11 cellular contexts compared by ENCODE assay signal in genomic region chr17:63571632-63572310, GRCh38. TPM values are rescaled to one million over a fixed set of nuclear protein-coding genes. Genes with fewer than 3 reads are reported as not detected.
DNase-seq lines count a peak whose midpoint lies in the region; ATAC-seq and TF ChIP-seq lines count a peak whose summit lies in the region.
"Had no signal": no experiment of that assay in that cellular context is flagged by ENCODE, and none has a peak within 500 bp of the region (broad histone marks: within the 10 kb centered on the region; RNA-seq: fewer than 3 reads in every experiment).

No MANE protein-coding gene starts in this region.

- peaks cover 47% of the 10 kb centered on the region for H3K4me1 Mint-ChIP-seq in activated naive CD8-positive, alpha-beta T cell (ENCODE audit: low read depth)
- peaks cover 21% of the 10 kb centered on the region for H3K4me1 Mint-ChIP-seq in activated naive CD8-positive, alpha-beta T cell treated with anti-CD3 and anti-CD28 coated beads for 36 hours
- peaks cover 50% of the 10 kb centered on the region for H3K4me1 Mint-ChIP-seq in stimulated activated effector memory CD8-positive, alpha-beta T cell treated with anti-CD3 and anti-CD28 coated beads, Interleukin-12 subunit alpha, Interleukin-12 subunit beta, amount 100 ng/mL, for 72 hours

- CTCF ChIA-PET in SK-N-SH (lab: Yijun Ruan, JAX), result interaction anchor here (0.8 to 5.6 kb wide), 18 partner anchors 10 to 165 kb away, joined by 3 to 54 read pairs (median 4); partner anchors contain the start of genes KCNH6 and MAP3K3

- DNase-seq in activated naive CD8-positive, alpha-beta T cell treated with anti-CD3 and anti-CD28 coated beads for 36 hours, result no peak
- DNase-seq in SK-N-SH (no peak), fibroblast of mammary gland (ENCODE audit: low read depth) (peak; percentile 80), H4 (ENCODE audit: low spot score) (no peak), activated gamma-delta T cell treated with Interleukin-2 at 50 U/mL for 16 hours (no peak)
- no peak for DNase-seq in stimulated activated effector memory CD8-positive, alpha-beta T cell treated with anti-CD3 and anti-CD28 coated beads, Interleukin-12 subunit alpha, Interleukin-12 subunit beta, amount 100 ng/mL, for 72 hours (ENCODE audit: low spot score in 2 of 2)
- DNase-seq: left ventricle myocardium inferior, stomach had no signal

- H3K79me2 ChIP-seq in SK-N-SH (ENCODE audit: insufficient read depth), result peaks cover 100% of the 10 kb centered on the region

- H3K4me1 ChIP-seq in SK-N-SH (ENCODE audit: control insufficient read depth in 1 of 2, insufficient read depth in 2 of 2, low read depth in 1 of 2, low read length in 1 of 2), result peaks cover 3 to 12% of the 10 kb centered on the region in 2 experiments; a peak in 3 of 4 replicates

- no peak overlapping the region for H3K9ac ChIP-seq in SK-N-SH

- no peak for TF ChIP-seq RAD21 in SK-N-SH (IDR thresholded peaks at IDR 0.05; ENCODE audit: low read length)

- peak; percentile 84 for ATAC-seq in stimulated activated effector memory CD8-positive, alpha-beta T cell treated with anti-CD3 and anti-CD28 coated beads, Interleukin-12 subunit alpha, Interleukin-12 subunit beta, amount 100 ng/mL, for 72 hours
- ATAC-seq in GM19467 (IDR thresholded peaks at IDR 0.05; ENCODE audit: unreplicated experiment), result no peak

- peak overlapping the region; percentile 16; the same call in 1 of the 2 replicates for H3K4me2 ChIP-seq in SK-N-SH
- H3K4me2 ChIP-seq: PC-9 had no signal

- no peaks in the 10 kb centered on the region for H3K9me3 Mint-ChIP-seq in activated naive CD8-positive, alpha-beta T cell (ENCODE audit: low read depth)
- no peaks in the 10 kb centered on the region for H3K9me3 Mint-ChIP-seq in activated naive CD8-positive, alpha-beta T cell treated with anti-CD3 and anti-CD28 coated beads for 36 hours
- no peaks in the 10 kb centered on the region for H3K9me3 Mint-ChIP-seq in stimulated activated effector memory CD8-positive, alpha-beta T cell treated with anti-CD3 and anti-CD28 coated beads, Interleukin-12 subunit alpha, Interleukin-12 subunit beta, amount 100 ng/mL, for 72 hours

- POLR2A ChIA-PET in SK-N-SH (lab: Yijun Ruan, JAX), result interaction anchor here (1.2 kb wide), 1 partner anchor 16 kb away, joined by 3 read pairs; no protein-coding TSS in a partner anchor

- no peak overlapping the region for H2AFZ ChIP-seq in SK-N-SH (ENCODE audit: low read depth)
- H2AFZ ChIP-seq: PC-9 had no signal

- WGBS in SK-N-SH (ENCODE audit: low lambda C conversion rate), result 79% methylated on average over 1 of the region's 1 CpG

- no peaks in the 10 kb centered on the region for H3K9me2 ChIP-seq in SK-N-SH

- H3K27me3 Mint-ChIP-seq in activated naive CD8-positive, alpha-beta T cell, result no peaks in the 10 kb centered on the region
- H3K27me3 Mint-ChIP-seq in activated naive CD8-positive, alpha-beta T cell treated with anti-CD3 and anti-CD28 coated beads for 36 hours, result no peaks in the 10 kb centered on the region

- TF ChIP-seq EP300 in SK-N-SH (IDR thresholded peaks at IDR 0.05; ENCODE audit: borderline replicate concordance in 1 of 2, low read depth in 1 of 2, low read length in 1 of 2), result no peak

- H3K4me3 ChIP-seq in SK-N-SH (ENCODE audit: low read depth in 2 of 2, low read length in 1 of 2), result no peak overlapping the region
- no peak overlapping the region for H3K4me3 ChIP-seq in fibroblast of mammary gland (ENCODE audit: control insufficient read depth, low read depth, low read length)
- H3K4me3 ChIP-seq: left ventricle myocardium inferior, PC-9, stomach had no signal

- H4K20me1 ChIP-seq in SK-N-SH (ENCODE audit: insufficient read depth), result peaks cover 97% of the 10 kb centered on the region

- H3K4me3 Mint-ChIP-seq in activated naive CD8-positive, alpha-beta T cell, result no peak overlapping the region
- H3K4me3 Mint-ChIP-seq in activated naive CD8-positive, alpha-beta T cell treated with anti-CD3 and anti-CD28 coated beads for 36 hours, result no peak overlapping the region
- H3K4me3 Mint-ChIP-seq in stimulated activated effector memory CD8-positive, alpha-beta T cell treated with anti-CD3 and anti-CD28 coated beads, Interleukin-12 subunit alpha, Interleukin-12 subunit beta, amount 100 ng/mL, for 72 hours, result no peak overlapping the region

- no peaks in the 10 kb centered on the region for H3K36me3 Mint-ChIP-seq in activated naive CD8-positive, alpha-beta T cell
- H3K36me3 Mint-ChIP-seq in activated naive CD8-positive, alpha-beta T cell treated with anti-CD3 and anti-CD28 coated beads for 36 hours, result no peaks in the 10 kb centered on the region
- H3K36me3 Mint-ChIP-seq in stimulated activated effector memory CD8-positive, alpha-beta T cell treated with anti-CD3 and anti-CD28 coated beads, Interleukin-12 subunit alpha, Interleukin-12 subunit beta, amount 100 ng/mL, for 72 hours, result peaks cover 25% of the 10 kb centered on the region

- TF ChIP-seq CTCF in SK-N-SH (IDR thresholded peaks at IDR 0.05), result no peak
- TF ChIP-seq CTCF in fibroblast of mammary gland (conservative IDR thresholded peaks at IDR 0.05; ENCODE audit: control insufficient read depth, insufficient read depth, low read depth, low read length), result no peak

- no peaks in the 10 kb centered on the region for H3K27me3 ChIP-seq in SK-N-SH (ENCODE audit: insufficient read depth)
- H3K27me3 ChIP-seq: stomach had no signal

- H3K36me3 ChIP-seq in SK-N-SH (replicated peaks in 1 of 2; ENCODE audit: control insufficient read depth in 1 of 2, insufficient read depth in 2 of 2, low read length in 1 of 2), result peaks cover 0 to 4% of the 10 kb centered on the region in 2 experiments
- H3K36me3 ChIP-seq: left ventricle myocardium inferior had no signal

- peak overlapping the region; percentile 13 for H3K27ac Mint-ChIP-seq in activated naive CD8-positive, alpha-beta T cell
- H3K27ac Mint-ChIP-seq in activated naive CD8-positive, alpha-beta T cell treated with anti-CD3 and anti-CD28 coated beads for 36 hours, result no peak overlapping the region
- H3K27ac Mint-ChIP-seq in stimulated activated effector memory CD8-positive, alpha-beta T cell treated with anti-CD3 and anti-CD28 coated beads, Interleukin-12 subunit alpha, Interleukin-12 subunit beta, amount 100 ng/mL, for 72 hours, result peak overlapping the region; percentile 21

- no peaks in the 10 kb centered on the region for H3K9me3 ChIP-seq in SK-N-SH
- H3K9me3 ChIP-seq: left ventricle myocardium inferior, stomach had no signal

- peaks cover 23% of the 10 kb centered on the region for H3F3A ChIP-seq in SK-N-SH (replicated peaks; ENCODE audit: insufficient read depth)

- peak overlapping the region in 1 of 2 experiments; percentile 71; a peak in 2 of 4 replicates for H3K27ac ChIP-seq in SK-N-SH (ENCODE audit: low read depth in 2 of 2, low read length in 1 of 2)
- H3K27ac ChIP-seq: left ventricle myocardium inferior, PC-9, stomach had no signal

TF ChIP-seq in SK-N-SH, 30 proteins besides CTCF, POLR2A, EP300 and RAD21 (continues in another document):
- TF ChIP-seq FOXM1 (IDR thresholded peaks at IDR 0.05; ENCODE audit: low read depth), result no peak
- peak; percentile 68 for TF ChIP-seq PBX3 (IDR thresholded peaks at IDR 0.05)
- TF ChIP-seq POLR2AphosphoS5 (IDR thresholded peaks at IDR 0.05; ENCODE audit: low read depth, low read length), result peak; percentile 54; the same call in 1 of the 2 replicates
- TF ChIP-seq FOSL2 (IDR thresholded peaks at IDR 0.05; ENCODE audit: borderline replicate concordance, low read depth), result peak; percentile 85
- no peak for TF ChIP-seq SMC3 (IDR thresholded peaks at IDR 0.05; ENCODE audit: low read depth, low read length)
- no peak for TF ChIP-seq RCOR1 (IDR thresholded peaks at IDR 0.05; ENCODE audit: low read length)

RNA-seq across cellular contexts. Expression of gene DCAF7, which starts 21.5 kb away (rescaled TPM):
- total RNA-seq in activated naive CD8-positive, alpha-beta T cell treated with anti-CD3 and anti-CD28 coated beads for 36 hours, result 10 to 100 TPM; 92.1 to 95.1 TPM
- polyA plus RNA-seq in SK-N-SH (2012; rRNA removed), result 54.6 and 63.5 TPM in 2 replicates
- polyA plus RNA-seq in SK-N-SH (2012; cell fraction: cytosol; rRNA removed), result 35.9 and 50.8 TPM in 2 replicates
- 36.1 and 57.5 TPM in 2 replicates for polyA plus RNA-seq in SK-N-SH (2012; cell fraction: nucleus; rRNA removed)
- 50.6 and 62.2 TPM in 2 replicates for total RNA-seq in H4 (2014; rRNA removed; shearing (Covaris generic))

RNA-seq across cellular contexts. Expression of gene TACO1, which starts 28.9 kb away (rescaled TPM):
- 10 to 100 TPM; 38.3 to 39.6 TPM for total RNA-seq in activated naive CD8-positive, alpha-beta T cell treated with anti-CD3 and anti-CD28 coated beads for 36 hours
- polyA plus RNA-seq in SK-N-SH (2012; rRNA removed), result 32.7 and 37.9 TPM in 2 replicates
- 36.1 and 37.1 TPM in 2 replicates for polyA plus RNA-seq in SK-N-SH (2012; cell fraction: cytosol; rRNA removed)
- 31.3 and 49.5 TPM in 2 replicates for polyA plus RNA-seq in SK-N-SH (2012; cell fraction: nucleus; rRNA removed)
- 20.7 and 28.1 TPM in 2 replicates for total RNA-seq in H4 (2014; rRNA removed; shearing (Covaris generic))

RNA-seq across cellular contexts. Expression of gene KCNH6, which starts 48.6 kb away (rescaled TPM):
- total RNA-seq in activated naive CD8-positive, alpha-beta T cell treated with anti-CD3 and anti-CD28 coated beads for 36 hours, result not detected
- polyA plus RNA-seq in SK-N-SH (2012; rRNA removed), result 0.15 and 0.18 TPM in 2 replicates
- polyA plus RNA-seq in SK-N-SH (2012; cell fraction: cytosol; rRNA removed), result 0.09 and 0.14 TPM in 2 replicates
- 0.21 and 0.39 TPM in 2 replicates for polyA plus RNA-seq in SK-N-SH (2012; cell fraction: nucleus; rRNA removed)
- not detected in 2 replicates for total RNA-seq in H4 (2014; rRNA removed; shearing (Covaris generic))
- total RNA-seq: left ventricle myocardium inferior, PC-9 had no signal

RNA-seq across cellular contexts. Expression of gene MAP3K3, which starts 50.4 kb away (rescaled TPM):
- total RNA-seq in activated naive CD8-positive, alpha-beta T cell treated with anti-CD3 and anti-CD28 coated beads for 36 hours, result 10 to 100 TPM; 20.1 to 20.8 TPM
- 25.3 and 26.5 TPM in 2 replicates for polyA plus RNA-seq in SK-N-SH (2012; rRNA removed)
- 15.0 and 20.6 TPM in 2 replicates for polyA plus RNA-seq in SK-N-SH (2012; cell fraction: cytosol; rRNA removed)
- polyA plus RNA-seq in SK-N-SH (2012; cell fraction: nucleus; rRNA removed), result 50.0 and 60.2 TPM in 2 replicates
- 13.9 and 17.9 TPM in 2 replicates for total RNA-seq in H4 (2014; rRNA removed; shearing (Covaris generic))
